Comparison of ENCODE assay signal across 15 cellular contexts in genomic region chr6:7414811-7415210, GRCh38. TPM values are rescaled to one million over a fixed set of nuclear protein-coding genes. Genes with fewer than 3 reads are reported as not detected.
DNase-seq lines count a peak whose midpoint lies in the region; ATAC-seq and TF ChIP-seq lines count a peak whose summit lies in the region.
"Had no signal": no experiment of that assay in that cellular context is flagged by ENCODE, and none has a peak within 500 bp of the region (broad histone marks: within the 10 kb centered on the region; RNA-seq: fewer than 3 reads in every experiment).

No MANE protein-coding gene starts in this region.

- no peak overlapping the region for H2BK5ac ChIP-seq in trophoblast cell (ENCODE audit: low read depth, low read length, poor library complexity)

- H3K4me2 ChIP-seq in trophoblast cell (ENCODE audit: low read length), result no peak overlapping the region

- no peak overlapping the region for H4K8ac ChIP-seq in trophoblast cell (ENCODE audit: low read depth, low read length)

- no peak overlapping the region for H4K12ac ChIP-seq in trophoblast cell (ENCODE audit: low read depth, low read length)

- H3K4me3 ChIP-seq in trophoblast cell (ENCODE audit: low read depth, low read length), result no peak overlapping the region

- peaks cover 12 to 21% of the 10 kb centered on the region in 2 experiments for H3K4me1 ChIP-seq in trophoblast cell (ENCODE audit: control insufficient read depth in 1 of 2, insufficient read depth in 2 of 2, low read length in 2 of 2)

- H3K79me2 ChIP-seq in trophoblast cell (ENCODE audit: control insufficient read depth, insufficient read depth, low read length, poor library complexity), result no peaks in the 10 kb centered on the region

- no peaks in the 10 kb centered on the region for H3K9me3 ChIP-seq in trophoblast cell (ENCODE audit: insufficient read depth, low read depth, low read length)

- no peak overlapping the region for H3K9ac ChIP-seq in trophoblast cell (ENCODE audit: low read length)

- H3K36me3 ChIP-seq in trophoblast cell (ENCODE audit: control insufficient read depth in 1 of 2, insufficient read depth in 2 of 2, low read length in 2 of 2), result peaks cover 6 to 8% of the 10 kb centered on the region in 2 experiments

- H4K91ac ChIP-seq in trophoblast cell (ENCODE audit: low read depth, low read length), result no peak overlapping the region

- peaks cover 22% of the 10 kb centered on the region for H3K79me1 ChIP-seq in trophoblast cell (ENCODE audit: low read length)

- no peak overlapping the region for H3K4ac ChIP-seq in trophoblast cell (ENCODE audit: low read depth, low read length)

- H3K27ac ChIP-seq in trophoblast cell (ENCODE audit: low read depth, low read length), result peak overlapping the region; percentile 89

- in situ Hi-C loops in GM13976 (cut with MboI; ENCODE audit: low sequenced_read_pairs, unreplicated experiment), result no loop called here

- H3K18ac ChIP-seq in trophoblast cell (ENCODE audit: low read length), result no peak overlapping the region

- H3K14ac ChIP-seq in trophoblast cell (ENCODE audit: low read length), result no peak overlapping the region

- no peak for ATAC-seq in HG02981 (IDR thresholded peaks at IDR 0.05; ENCODE audit: unreplicated experiment)
- ATAC-seq: activated CD8-positive, alpha-beta T cell treated with anti-CD3 and anti-CD28 coated beads for 36 hours had no signal

- no peak for TF ChIP-seq CTCF in GM13976 (IDR thresholded peaks at IDR 0.05; ENCODE audit: borderline replicate concordance, control extremely low read depth, extremely low read depth, insufficient read depth, missing control alignments)

- no CpG with 5 or more reads among the region's 7 CpGs for WGBS in trophoblast cell (ENCODE audit: extremely low coverage, insufficient coverage, insufficient read length)

- no peaks in the 10 kb centered on the region for H3K27me3 ChIP-seq in trophoblast cell (ENCODE audit: insufficient read depth, low read length)

- no peak overlapping the region for H2AFZ ChIP-seq in trophoblast cell (ENCODE audit: insufficient read depth, low read length, poor library complexity)

- DNase-seq in EH (ENCODE audit: low read depth) (peak; percentile 87), NCI-H226 (peak; percentile 75), fibroblast of peridontal ligament (ENCODE audit: extremely low read depth) (peak; percentile 44), trophoblast cell (peak; percentile 82 to 92), DMS 273 (lab: John Stamatoyannopoulos, UW; ENCODE audit: unreplicated experiment) (no peak), GM13976 (ENCODE audit: low spot score) (no peak)
- no peak for DNase-seq in activated CD4-positive, CD25-positive, alpha-beta regulatory T cell treated with anti-CD3 and anti-CD28 coated beads, Interleukin-2, amount 50 U/mL, for 72 hours
- DNase-seq: activated CD8-positive, alpha-beta T cell treated with anti-CD3 and anti-CD28 coated beads for 36 hours; activated gamma-delta T cell treated with Interleukin-2 at 50 U/mL for 16 hours; NCI-H69; RPMI8226; stimulated activated CD4-positive, alpha-beta T cell treated with anti-CD3 and anti-CD28 coated beads, Interleukin-4, amount 100 ng/mL, for 24 hours; stimulated activated naive CD4-positive, alpha-beta T cell had no signal

- H2BK120ac ChIP-seq in trophoblast cell (ENCODE audit: insufficient read depth, low read length, poor library complexity), result no peak overlapping the region

- H2BK12ac ChIP-seq in trophoblast cell (ENCODE audit: low read length), result no peak overlapping the region

- no peak overlapping the region for H2AK5ac ChIP-seq in trophoblast cell (ENCODE audit: low read length)

- H3K23ac ChIP-seq in trophoblast cell (ENCODE audit: low read length), result no peak overlapping the region

RNA-seq across cellular contexts. Expression of gene RIOK1, which starts 25.2 kb away (rescaled TPM):
- 24.7 and 25.6 TPM in 2 replicates for polyA plus RNA-seq in trophoblast cell (2013)

RNA-seq across cellular contexts. Expression of gene CAGE1, which starts 25.3 kb away (rescaled TPM):
- polyA plus RNA-seq in trophoblast cell (2013), result 0.10 and 0.12 TPM in 2 replicates
- polyA plus RNA-seq: CD14-positive monocyte had no signal

Comparison
In these comparisons a context has a peak if more than half of its experiments do, and no peak if none do; other contexts are left out.
1. DNase-seq: peak in EH (single experiment), NCI-H226 (single experiment), fibroblast of peridontal ligament (single experiment) and trophoblast cell (2 of 2); none in DMS 273 (single experiment), activated CD4-positive, CD25-positive, alpha-beta regulatory T cell treated with anti-CD3 and anti-CD28 coated beads, Interleukin-2, amount 50 U/mL, for 72 hours (single experiment) and GM13976 (single experiment).